8 cellular contexts compared by ENCODE assay signal in genomic region chr15:40310001-40310959, GRCh38. TPM values are rescaled to one million over a fixed set of nuclear protein-coding genes. Genes with fewer than 3 reads are reported as not detected.
DNase-seq lines count a peak whose midpoint lies in the region; ATAC-seq and TF ChIP-seq lines count a peak whose summit lies in the region.

No MANE protein-coding gene starts in this region.

- peaks cover 7% of the 10 kb centered on the region for H3K36me3 Mint-ChIP-seq in activated CD8-positive, alpha-beta T cell treated with anti-CD3 and anti-CD28 coated beads, Interleukin-2, amount 10 ng/mL, durations not matched to agents 7 days and 5 days (ENCODE audit: low read depth)

- CTCF ChIA-PET in activated CD8-positive, alpha-beta T cell treated with anti-CD3 and anti-CD28 coated beads, Interleukin-2, amount 10 ng/mL, durations not matched to agents 7 days and 5 days (lab: Charles Lee): interaction anchor here (0.7 to 21.9 kb wide), 32 partner anchors 9 to 422 kb away, joined by 3 to 559 read pairs (median 4); partner anchors contain the start of genes ANKRD63, BUB1B, CCDC9B and INAFM2

- peaks cover 31% of the 10 kb centered on the region for H3K27me3 Mint-ChIP-seq in activated CD8-positive, alpha-beta T cell treated with anti-CD3 and anti-CD28 coated beads, Interleukin-2, amount 10 ng/mL, durations not matched to agents 7 days and 5 days (ENCODE audit: low read depth)

- no peaks in the 10 kb centered on the region for H3K36me3 ChIP-seq in esophagus squamous epithelium

- TF ChIP-seq CTCF in esophagus squamous epithelium (IDR thresholded peaks at IDR 0.05) (peak; percentile 38 to 70 (median 56)), omental fat pad (IDR thresholded peaks at IDR 0.05) (peak in 1 of 3 donors; percentile 22)

- POLR2A ChIA-PET in activated CD8-positive, alpha-beta T cell treated with anti-CD3 and anti-CD28 coated beads, Interleukin-2, amount 10 ng/mL, durations not matched to agents 7 days and 5 days (lab: Charles Lee): interaction anchor here (0.9 to 3.8 kb wide), 3 partner anchors 13 to 32 kb away, joined by 3 to 21 read pairs (median 4); no protein-coding TSS in a partner anchor

- H3K27me3 ChIP-seq in esophagus squamous epithelium: peaks cover 0 to 69% (median 0%) of the 10 kb centered on the region in 4 donors

- peaks cover 6 to 16% (median 7%) of the 10 kb centered on the region in 3 donors for H3K4me1 ChIP-seq in esophagus squamous epithelium

- H3K9me3 Mint-ChIP-seq in activated CD8-positive, alpha-beta T cell treated with anti-CD3 and anti-CD28 coated beads, Interleukin-2, amount 10 ng/mL, durations not matched to agents 7 days and 5 days (ENCODE audit: insufficient read depth): no peaks in the 10 kb centered on the region

- ATAC-seq in activated CD8-positive, alpha-beta T cell treated with anti-CD3 and anti-CD28 coated beads, Interleukin-2, amount 10 ng/mL, durations not matched to agents 7 days and 5 days: no peak
- ATAC-seq in omental fat pad (ENCODE audit: low FRiP score) (no peak), GM21717 (IDR thresholded peaks at IDR 0.05; ENCODE audit: unreplicated experiment) (no peak)

- H3K9me3 ChIP-seq in esophagus squamous epithelium: no peaks in the 10 kb centered on the region

- intact Hi-C loops in esophagus squamous epithelium (cut with DNase I): no loop called here

- TF ChIP-seq POLR2A in esophagus squamous epithelium (IDR thresholded peaks at IDR 0.05): no peak

- peaks cover 39% of the 10 kb centered on the region for H3K4me1 Mint-ChIP-seq in activated CD8-positive, alpha-beta T cell treated with anti-CD3 and anti-CD28 coated beads, Interleukin-2, amount 10 ng/mL, durations not matched to agents 7 days and 5 days (ENCODE audit: low read depth)

- no peak overlapping the region for H3K27ac ChIP-seq in esophagus squamous epithelium

- H3K27ac Mint-ChIP-seq in activated CD8-positive, alpha-beta T cell treated with anti-CD3 and anti-CD28 coated beads, Interleukin-2, amount 10 ng/mL, durations not matched to agents 7 days and 5 days: peak overlapping the region; percentile 98

- 10 to 20% methylated on average over 1 to 4 of the region's 4 CpGs for WGBS in esophagus squamous epithelium, 2 donors

- peak overlapping the region; percentile 99 for H3K4me3 Mint-ChIP-seq in activated CD8-positive, alpha-beta T cell treated with anti-CD3 and anti-CD28 coated beads, Interleukin-2, amount 10 ng/mL, durations not matched to agents 7 days and 5 days

- no peak overlapping the region for H3K4me3 ChIP-seq in esophagus squamous epithelium

- DNase-seq in NCI-H1105 treated with DMSO at 0.1 percent for 48 hours (lab: John Stamatoyannopoulos, UW): peak; percentile 0
- DNase-seq in NCI-H1105 (lab: John Stamatoyannopoulos, UW): no peak
- peak; percentile 45 for DNase-seq in NCI-H1694 (lab: John Stamatoyannopoulos, UW)
- DNase-seq in activated CD8-positive, alpha-beta T cell treated with anti-CD3 and anti-CD28 coated beads, Interleukin-2, amount 10 ng/mL, durations not matched to agents 7 days and 5 days: peak; percentile 76
- no peak for DNase-seq in esophagus squamous epithelium (lab: John Stamatoyannopoulos, UW)
- DNase-seq in omental fat pad (ENCODE audit: low spot score): peak; percentile 20
- no peak for DNase-seq in NCI-H128 (lab: John Stamatoyannopoulos, UW; ENCODE audit: unreplicated experiment)

RNA-seq across cellular contexts. Expression of gene PLCB2, which starts 2.5 kb away (rescaled TPM):
- total RNA-seq in activated CD8-positive, alpha-beta T cell treated with anti-CD3 and anti-CD28 coated beads, Interleukin-2, amount 10 ng/mL, durations not matched to agents 7 days and 5 days: 100 to 1,000 TPM; 133 to 160 TPM
- total RNA-seq in esophagus squamous epithelium (10 to 100 TPM in 3 of 4 donors, 1 to 10 TPM in 1; 6.1 to 15.9 (median 10.4) TPM), omental fat pad (10 to 100 TPM; 12.0 to 35.1 (median 25.0) TPM)

RNA-seq across cellular contexts. Expression of gene INAFM2, which starts 13.2 kb away (rescaled TPM):
- total RNA-seq in activated CD8-positive, alpha-beta T cell treated with anti-CD3 and anti-CD28 coated beads, Interleukin-2, amount 10 ng/mL, durations not matched to agents 7 days and 5 days: 1 to 10 TPM; 8.7 to 9.4 TPM
- total RNA-seq in esophagus squamous epithelium (10 to 100 TPM in 1 of 4 donors, 1 to 10 TPM in 3; 4.7 to 10.1 (median 8.1) TPM), omental fat pad (10 to 100 TPM in 3 of 4 donors, 1 to 10 TPM in 1; 9.1 to 17.5 (median 12.2) TPM)

RNA-seq across cellular contexts. Expression of gene ANKRD63, which starts 27.4 kb away (rescaled TPM):
- under 1 TPM in 1 of 2 experiments, not detected in 1; 0.37 TPM for total RNA-seq in activated CD8-positive, alpha-beta T cell treated with anti-CD3 and anti-CD28 coated beads, Interleukin-2, amount 10 ng/mL, durations not matched to agents 7 days and 5 days
- total RNA-seq in esophagus squamous epithelium: not detected
- not detected for total RNA-seq in omental fat pad

RNA-seq across cellular contexts. Expression of gene CCDC9B, which starts 30.5 kb away (rescaled TPM):
- under 1 TPM; 0.76 to 0.84 TPM for total RNA-seq in activated CD8-positive, alpha-beta T cell treated with anti-CD3 and anti-CD28 coated beads, Interleukin-2, amount 10 ng/mL, durations not matched to agents 7 days and 5 days
- 10 to 100 TPM in 3 of 4 donors, 1 to 10 TPM in 1; 5.4 to 34.4 (median 15.0) TPM for total RNA-seq in esophagus squamous epithelium
- 1 to 10 TPM; 1.1 to 7.4 (median 4.5) TPM for total RNA-seq in omental fat pad

RNA-seq across cellular contexts. Expression of gene PHGR1, which starts 40.6 kb away (rescaled TPM):
- not detected for total RNA-seq in activated CD8-positive, alpha-beta T cell treated with anti-CD3 and anti-CD28 coated beads, Interleukin-2, amount 10 ng/mL, durations not matched to agents 7 days and 5 days
- total RNA-seq in esophagus squamous epithelium: not detected
- not detected for total RNA-seq in omental fat pad

Comparison
In these comparisons a context has a peak if more than half of its experiments do, and no peak if none do; other contexts are left out.
1. DNase-seq: peak in NCI-H1105 treated with DMSO at 0.1 percent for 48 hours (single experiment), NCI-H1694 (single experiment), activated CD8-positive, alpha-beta T cell treated with anti-CD3 and anti-CD28 coated beads, Interleukin-2, amount 10 ng/mL, durations not matched to agents 7 days and 5 days (single experiment) and omental fat pad (single experiment); none in NCI-H1105 (single experiment), esophagus squamous epithelium (single experiment) and NCI-H128 (single experiment).